26 cellular contexts compared by ENCODE assay signal in the genomic region with DNA sequence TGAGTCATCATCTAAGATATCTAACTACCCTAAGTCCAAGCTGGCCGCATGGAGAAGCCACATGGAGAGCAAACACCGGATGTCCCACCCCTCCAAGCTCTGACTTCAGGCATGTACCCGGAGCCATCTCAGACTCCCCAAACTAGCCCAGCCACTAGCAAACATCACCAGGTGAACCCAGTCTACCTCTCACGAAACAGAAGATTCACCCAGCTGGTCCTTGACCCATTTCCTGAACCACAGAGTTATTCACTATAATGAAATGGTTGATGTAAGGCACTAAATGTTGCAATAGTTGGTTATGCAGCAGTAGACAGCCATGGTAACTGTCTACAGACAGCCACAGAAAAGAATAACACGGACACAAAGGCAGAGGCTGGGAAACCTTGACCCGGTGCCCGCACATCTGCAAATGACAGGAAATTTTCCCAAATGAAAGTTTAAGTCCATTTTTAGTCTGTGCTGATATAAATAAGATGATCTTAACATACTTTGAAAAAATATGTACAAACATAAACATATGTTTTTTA.
"Had no signal": no experiment of that assay in that cellular context is flagged by ENCODE, and none has a peak within 500 bp of the region (broad histone marks: within the 10 kb centered on the region; RNA-seq: fewer than 3 reads in every experiment).

No MANE protein-coding gene starts in this region.

- H3K36me3 Mint-ChIP-seq: naive thymus-derived CD4-positive, alpha-beta T cell had no signal

- H3K9me3 Mint-ChIP-seq: activated naive CD8-positive, alpha-beta T cell treated with anti-CD3 and anti-CD28 coated beads, Interleukin-2, amount 50 U/mL, for 24 hours; activated T-helper 1 cell treated with anti-CD3 and anti-CD28 coated beads, Interleukin-12 subunit alpha, Interleukin-12 subunit beta, Interleukin-2, Interleukin-4 antibody, amounts not matched to agents 30 ng/mL and 10 ng/mL and 1 ng/mL, durations not matched to agents 14 hours and 24 hours and 36 hours; naive thymus-derived CD4-positive, alpha-beta T cell; neural crest cell had no signal

- H3K4me1 Mint-ChIP-seq: activated naive CD8-positive, alpha-beta T cell treated with anti-CD3 and anti-CD28 coated beads, Interleukin-2, amount 50 U/mL, for 24 hours; naive thymus-derived CD4-positive, alpha-beta T cell had no signal

- H3K27me3 ChIP-seq: brain microvascular endothelial cell, left lung, upper lobe of left lung had no signal

- H3K9me3 ChIP-seq: left lung, spleen, thoracic aorta, upper lobe of left lung had no signal

- H3K4me3 Mint-ChIP-seq: activated CD8-positive, alpha-beta T cell treated with anti-CD3 and anti-CD28 coated beads, Interleukin-2, amount 10 ng/mL, durations not matched to agents 7 days and 5 days; activated naive CD8-positive, alpha-beta T cell treated with anti-CD3 and anti-CD28 coated beads, Interleukin-2, amount 50 U/mL, for 24 hours; activated T-helper 1 cell treated with anti-CD3 and anti-CD28 coated beads, Interleukin-12 subunit alpha, Interleukin-12 subunit beta, Interleukin-2, Interleukin-4 antibody, amounts not matched to agents 30 ng/mL and 10 ng/mL and 1 ng/mL, durations not matched to agents 14 hours and 24 hours and 36 hours; naive thymus-derived CD4-positive, alpha-beta T cell; neural crest cell had no signal

- ATAC-seq: activated CD8-positive, alpha-beta T cell treated with anti-CD3 and anti-CD28 coated beads, Interleukin-2, amount 10 ng/mL, durations not matched to agents 7 days and 5 days; activated naive CD8-positive, alpha-beta T cell treated with anti-CD3 and anti-CD28 coated beads, Interleukin-2, amount 50 U/mL, for 24 hours; left lung; naive thymus-derived CD4-positive, alpha-beta T cell had no signal

- H3K36me3 ChIP-seq: brain microvascular endothelial cell, left lung, spleen, thoracic aorta, upper lobe of left lung had no signal

- H3K4me3 ChIP-seq: left lung, spleen, thoracic aorta, upper lobe of left lung had no signal

- DNase-seq: activated CD4-positive, alpha-beta T cell treated with anti-CD3 and anti-CD28 coated beads for 1 hour; activated CD4-positive, alpha-beta T cell treated with anti-CD3 and anti-CD28 coated beads, Interleukin-2, amount 50 U/mL, for 1 hour; activated CD8-positive, alpha-beta T cell treated with anti-CD3 and anti-CD28 coated beads, Interleukin-2, amount 10 ng/mL, durations not matched to agents 7 days and 5 days; activated gamma-delta T cell; activated naive CD4-positive, alpha-beta T cell treated with anti-CD3 and anti-CD28 coated beads, Interleukin-2, amount 50 U/mL, for 16 hours; activated naive CD8-positive, alpha-beta T cell treated with anti-CD3 and anti-CD28 coated beads, Interleukin-2, amount 50 U/mL, for 24 hours; anterior cingulate cortex; brain microvascular endothelial cell; caudate nucleus; dermis blood vessel endothelial cell; effector CD8-positive, alpha-beta T cell; erythroblast; glutamatergic neuron; hippocampal formation; kidney glomerular epithelial cell; left lung; naive thymus-derived CD4-positive, alpha-beta T cell; occipital lobe; spleen; stimulated activated CD4-positive, alpha-beta T cell treated with anti-CD3 and anti-CD28 coated beads, Interleukin-4, amount 100 ng/mL, for 1 hour; stimulated activated naive CD4-positive, alpha-beta T cell; T-helper 9 cell; upper lobe of left lung had no signal

- H3K27ac Mint-ChIP-seq: activated CD8-positive, alpha-beta T cell treated with anti-CD3 and anti-CD28 coated beads, Interleukin-2, amount 10 ng/mL, durations not matched to agents 7 days and 5 days; activated naive CD8-positive, alpha-beta T cell treated with anti-CD3 and anti-CD28 coated beads, Interleukin-2, amount 50 U/mL, for 24 hours; activated T-helper 1 cell treated with anti-CD3 and anti-CD28 coated beads, Interleukin-12 subunit alpha, Interleukin-12 subunit beta, Interleukin-2, Interleukin-4 antibody, amounts not matched to agents 30 ng/mL and 10 ng/mL and 1 ng/mL, durations not matched to agents 14 hours and 24 hours and 36 hours; naive thymus-derived CD4-positive, alpha-beta T cell had no signal

- H3K4me1 ChIP-seq: left lung, spleen, upper lobe of left lung had no signal

- H3K27ac ChIP-seq: brain microvascular endothelial cell, left lung, spleen, thoracic aorta, upper lobe of left lung had no signal
